ENCODE assay signal across 1 cellular context in the genomic region with DNA sequence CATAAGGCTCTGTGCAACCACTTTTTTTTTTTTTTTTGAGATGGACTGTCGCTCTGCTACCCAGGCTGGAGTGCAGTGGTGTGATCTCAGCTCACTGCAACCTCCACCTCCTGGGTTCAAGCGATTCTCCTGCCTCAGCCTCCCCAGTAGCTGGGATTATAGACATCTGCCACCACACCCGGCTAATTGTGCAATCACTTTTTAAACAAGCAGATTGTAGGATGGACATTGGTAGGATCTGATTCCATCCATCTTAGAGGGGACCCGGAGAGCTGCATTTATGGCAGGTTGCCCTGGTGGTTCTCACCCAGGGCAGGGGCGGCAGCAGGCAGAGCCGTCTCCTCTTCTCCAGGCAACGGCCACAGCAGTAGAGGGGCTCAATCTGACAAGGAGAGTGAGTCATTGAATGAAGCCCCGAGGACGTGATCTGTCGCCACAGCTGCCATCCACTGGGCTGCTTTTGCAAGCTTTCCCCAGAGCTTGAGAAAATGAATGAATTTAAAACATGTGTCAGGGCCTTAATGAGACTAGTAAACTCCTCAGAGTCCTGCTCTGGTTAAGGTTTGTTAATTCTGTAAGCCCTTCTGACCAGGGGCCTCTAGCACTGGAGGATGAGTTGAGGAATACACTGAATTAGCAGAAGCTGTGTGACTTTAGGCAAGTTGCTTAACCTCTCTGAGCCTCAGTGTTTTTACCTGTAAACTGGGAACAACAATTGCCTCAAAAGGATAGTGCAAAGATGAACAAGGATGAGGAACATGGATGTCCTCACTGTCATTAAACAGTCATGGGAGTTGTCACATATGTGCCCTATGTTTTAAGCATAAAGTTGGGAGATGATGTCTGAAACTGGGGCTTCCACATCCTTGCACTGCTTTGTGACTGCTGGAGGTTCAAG.
TF ChIP-seq lines count a peak whose summit lies in the region.

No MANE protein-coding gene starts in this region.

TF ChIP-seq in HepG2, 621 proteins besides CTCF, POLR2A, EP300 and RAD21 (continued from another document):
- TF ChIP-seq YEATS4 (CRISPR knock-in tag; IDR thresholded peaks at IDR 0.05; ENCODE audit: borderline replicate concordance) (no peak), ZEB1 (IDR thresholded peaks at IDR 0.05; ENCODE audit: insufficient replicate concordance, low read depth) (no peak), ZMYM3 (CRISPR knock-in tag; IDR thresholded peaks at IDR 0.05) (0 out of 2 replicates have a peak, but pooled peaks have one; percentile 31), ZNF234 (CRISPR knock-in tag; conservative IDR thresholded peaks at IDR 0.05) (no peak), ZNF431 (CRISPR knock-in tag; IDR thresholded peaks at IDR 0.05; ENCODE audit: borderline replicate concordance, low read depth) (no peak), CBX2 (IDR thresholded peaks at IDR 0.05; ENCODE audit: low read depth, low read length) (no peak), CBX2 (CRISPR knock-in tag; IDR thresholded peaks at IDR 0.05; ENCODE audit: low read depth) (no peak), MTF1 (CRISPR knock-in tag; IDR thresholded peaks at IDR 0.05) (no peak), ZNF569 (CRISPR knock-in tag; IDR thresholded peaks at IDR 0.05; ENCODE audit: borderline replicate concordance) (no peak), ZNF629 (CRISPR knock-in tag; conservative IDR thresholded peaks at IDR 0.05) (0 out of 2 replicates have a peak, but pooled peaks have one; percentile 13), BORCS8-MEF2B (CRISPR knock-in tag; IDR thresholded peaks at IDR 0.05) (no peak), CEBPG (CRISPR knock-in tag; IDR thresholded peaks at IDR 0.05) (0 out of 2 replicates have a peak, but pooled peaks have one; percentile 11), TMF1 (CRISPR knock-in tag; IDR thresholded peaks at IDR 0.05; ENCODE audit: low read depth) (no peak)
- TF ChIP-seq, protein P1, sequence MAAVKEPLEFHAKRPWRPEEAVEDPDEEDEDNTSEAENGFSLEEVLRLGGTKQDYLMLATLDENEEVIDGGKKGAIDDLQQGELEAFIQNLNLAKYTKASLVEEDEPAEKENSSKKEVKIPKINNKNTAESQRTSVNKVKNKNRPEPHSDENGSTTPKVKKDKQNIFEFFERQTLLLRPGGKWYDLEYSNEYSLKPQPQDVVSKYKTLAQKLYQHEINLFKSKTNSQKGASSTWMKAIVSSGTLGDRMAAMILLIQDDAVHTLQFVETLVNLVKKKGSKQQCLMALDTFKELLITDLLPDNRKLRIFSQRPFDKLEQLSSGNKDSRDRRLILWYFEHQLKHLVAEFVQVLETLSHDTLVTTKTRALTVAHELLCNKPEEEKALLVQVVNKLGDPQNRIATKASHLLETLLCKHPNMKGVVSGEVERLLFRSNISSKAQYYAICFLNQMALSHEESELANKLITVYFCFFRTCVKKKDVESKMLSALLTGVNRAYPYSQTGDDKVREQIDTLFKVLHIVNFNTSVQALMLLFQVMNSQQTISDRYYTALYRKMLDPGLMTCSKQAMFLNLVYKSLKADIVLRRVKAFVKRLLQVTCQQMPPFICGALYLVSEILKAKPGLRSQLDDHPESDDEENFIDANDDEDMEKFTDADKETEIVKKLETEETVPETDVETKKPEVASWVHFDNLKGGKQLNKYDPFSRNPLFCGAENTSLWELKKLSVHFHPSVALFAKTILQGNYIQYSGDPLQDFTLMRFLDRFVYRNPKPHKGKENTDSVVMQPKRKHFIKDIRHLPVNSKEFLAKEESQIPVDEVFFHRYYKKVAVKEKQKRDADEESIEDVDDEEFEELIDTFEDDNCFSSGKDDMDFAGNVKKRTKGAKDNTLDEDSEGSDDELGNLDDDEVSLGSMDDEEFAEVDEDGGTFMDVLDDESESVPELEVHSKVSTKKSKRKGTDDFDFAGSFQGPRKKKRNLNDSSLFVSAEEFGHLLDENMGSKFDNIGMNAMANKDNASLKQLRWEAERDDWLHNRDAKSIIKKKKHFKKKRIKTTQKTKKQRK (IDR thresholded peaks at IDR 0.05; ENCODE audit: low read length) = no peak
